In genomic region chr12:19967486-19967885, GRCh38 we compare ENCODE assay signal across 8 cellular contexts.
A peak's percentile ranks its signal among the peaks of the same experiment; 100 is the strongest.
DNase-seq lines count a peak whose midpoint lies in the region; ATAC-seq and TF ChIP-seq lines count a peak whose summit lies in the region.

No MANE protein-coding gene starts in this region.

- no peaks in the 10 kb centered on the region for H3K9me3 ChIP-seq in endodermal cell (ENCODE audit: control insufficient read depth, low read length)
- H3K9me3 ChIP-seq in neuronal stem cell (replicated peaks in 1 of 2; ENCODE audit: control insufficient read depth in 2 of 2, insufficient read depth in 1 of 2, low read depth in 1 of 2, low read length in 2 of 2), result no peaks in the 10 kb centered on the region

- H3K4me3 ChIP-seq in endodermal cell (ENCODE audit: low read length) (no peak overlapping the region), neuronal stem cell (ENCODE audit: low read length in 2 of 2) (no peak overlapping the region), H7 (ENCODE audit: insufficient read depth, low read depth, low read length) (no peak overlapping the region)

- H3K9me3 Mint-ChIP-seq in endodermal cell, result no peaks in the 10 kb centered on the region

- no peak overlapping the region for H3K4ac ChIP-seq in neuronal stem cell (ENCODE audit: low read length)

- no peaks in the 10 kb centered on the region for H3K27me3 Mint-ChIP-seq in endodermal cell (ENCODE audit: insufficient read depth)

- H3K27me3 ChIP-seq in endodermal cell (ENCODE audit: control insufficient read depth, insufficient read depth, low read length, poor library complexity, severe bottlenecking) (no peaks in the 10 kb centered on the region), neuronal stem cell (ENCODE audit: control insufficient read depth in 3 of 3, insufficient read depth in 3 of 3, low read depth in 1 of 3, low read length in 3 of 3) (no peaks in the 10 kb centered on the region), H7 (ENCODE audit: control insufficient read depth, insufficient read depth, low read length) (no peaks in the 10 kb centered on the region)

- ATAC-seq in HG03460 (IDR thresholded peaks at IDR 0.05; ENCODE audit: unreplicated experiment) (no peak), HG03280 (IDR thresholded peaks at IDR 0.05; ENCODE audit: unreplicated experiment) (no peak), GM19351 (IDR thresholded peaks at IDR 0.05; ENCODE audit: unreplicated experiment) (no peak)

- H3K36me3 Mint-ChIP-seq in endodermal cell (ENCODE audit: low read depth), result no peaks in the 10 kb centered on the region

- no peak overlapping the region for H3K4me3 Mint-ChIP-seq in endodermal cell

- no peak overlapping the region for H3K4me2 ChIP-seq in neuronal stem cell (ENCODE audit: insufficient read depth, low read length, poor library complexity, severe bottlenecking)

- H2BK5ac ChIP-seq in neuronal stem cell (ENCODE audit: low read length), result no peak overlapping the region

- no peak overlapping the region for H2BK120ac ChIP-seq in neuronal stem cell (ENCODE audit: low read depth, low read length)

- no peak overlapping the region for H4K8ac ChIP-seq in neuronal stem cell (ENCODE audit: low read depth, low read length)

- no peak overlapping the region for H3K23ac ChIP-seq in neuronal stem cell (ENCODE audit: low read depth, low read length, poor library complexity)

- peaks cover 15% of the 10 kb centered on the region for H3K4me1 Mint-ChIP-seq in endodermal cell

- TF ChIP-seq CTCF in endodermal cell (conservative IDR thresholded peaks at IDR 0.05), result no peak

- peak overlapping the region; percentile 97 for H3K27ac ChIP-seq in endodermal cell (ENCODE audit: low read depth, low read length)
- no peak overlapping the region for H3K27ac ChIP-seq in neuronal stem cell (replicated peaks; ENCODE audit: low read length)

- H4K91ac ChIP-seq in neuronal stem cell (ENCODE audit: low read depth, low read length, poor library complexity), result no peak overlapping the region

- no peak overlapping the region for H2BK15ac ChIP-seq in neuronal stem cell (ENCODE audit: low read length)

- no peaks in the 10 kb centered on the region for H3K79me1 ChIP-seq in neuronal stem cell (ENCODE audit: low read depth, low read length)

- no peak overlapping the region for H2BK12ac ChIP-seq in neuronal stem cell (ENCODE audit: low read length)

- no peak overlapping the region for H2AK5ac ChIP-seq in neuronal stem cell (ENCODE audit: low read depth, low read length)

- H3K36me3 ChIP-seq in endodermal cell (ENCODE audit: control insufficient read depth, insufficient read depth, low read length), result no peaks in the 10 kb centered on the region
- H3K36me3 ChIP-seq in neuronal stem cell (replicated peaks in 1 of 2; ENCODE audit: control insufficient read depth in 2 of 2, insufficient read depth in 2 of 2, low read length in 2 of 2), result no peaks in the 10 kb centered on the region
- no peaks in the 10 kb centered on the region for H3K36me3 ChIP-seq in H7 (replicated peaks; ENCODE audit: control insufficient read depth, insufficient read depth, low read length)

- no peak overlapping the region for H3K14ac ChIP-seq in neuronal stem cell (ENCODE audit: low read length)

- no peak overlapping the region for H3K27ac Mint-ChIP-seq in endodermal cell

- H3K9ac ChIP-seq in endodermal cell (ENCODE audit: extremely low read depth, low read length, poor library complexity, severe bottlenecking) (no peak overlapping the region), neuronal stem cell (ENCODE audit: low read depth, low read length, poor library complexity) (no peak overlapping the region)

- peak overlapping the region; percentile 72 for H2AFZ ChIP-seq in neuronal stem cell (ENCODE audit: low read length)

- no peak overlapping the region for H3K18ac ChIP-seq in neuronal stem cell (ENCODE audit: low read length)

- DNase-seq in EH (ENCODE audit: low read depth) (peak; percentile 98), NCI-H446 treated with DMSO at 0.1 percent for 48 hours (lab: John Stamatoyannopoulos, UW) (peak; percentile 79), endodermal cell (no peak), neuronal stem cell (ENCODE audit: low spot score) (no peak), H7 (no peak)

- 29 to 76% methylated on average over 1 to 2 of the region's 2 CpGs for WGBS in endodermal cell (ENCODE audit: insufficient coverage in 1 of 2, insufficient read length in 1 of 2), 2 experiments
- no CpG with 5 or more reads among the region's 2 CpGs for WGBS in neuronal stem cell (ENCODE audit: extremely low coverage in 2 of 2, insufficient read length in 2 of 2, insufficient replicate concordance in 1 of 2), 2 donors

- peaks cover 5% of the 10 kb centered on the region for H3K4me1 ChIP-seq in endodermal cell (ENCODE audit: control insufficient read depth, insufficient read depth, low read length)
- H3K4me1 ChIP-seq in neuronal stem cell (ENCODE audit: control insufficient read depth in 2 of 2, insufficient read depth in 1 of 2, low read depth in 1 of 2, low read length in 2 of 2), result peaks cover 7 to 50% of the 10 kb centered on the region in 2 donors

Comparison
In these comparisons a context has a peak if more than half of its experiments do, and no peak if none do; other contexts are left out.
1. DNase-seq: peak in EH (single experiment) and NCI-H446 treated with DMSO at 0.1 percent for 48 hours (single experiment); none in endodermal cell (single experiment), neuronal stem cell (single experiment) and H7 (single experiment).